In genomic region chr7:117750612-117751563, GRCh38 we compare ENCODE assay signal across 7 cellular contexts.
A peak's percentile ranks its signal among the peaks of the same experiment; 100 is the strongest.
DNase-seq lines count a peak whose midpoint lies in the region; ATAC-seq and TF ChIP-seq lines count a peak whose summit lies in the region.

No MANE protein-coding gene starts in this region.

- DNase-seq in GM13976 (ENCODE audit: low spot score) = no peak
- DNase-seq in NCI-H1694 treated with DMSO at 0.1 percent for 48 hours (lab: John Stamatoyannopoulos, UW) = peak; percentile 41
- no peak for DNase-seq in brain microvascular endothelial cell
- peak; percentile 86 for DNase-seq in medulla oblongata (ENCODE audit: extremely low spot score)
- no peak for DNase-seq in activated T-cell treated with anti-CD3 and anti-CD28 coated beads, Interleukin-2, amount 50 U/mL, for 24 hours
- no peak for DNase-seq in activated CD8-positive, alpha-beta memory T cell treated with anti-CD3 and anti-CD28 coated beads for 24 hours

- H3K27ac Mint-ChIP-seq in activated T-cell treated with anti-CD3 and anti-CD28 coated beads, Interleukin-2, amount 50 U/mL, for 24 hours = no peak overlapping the region

- no peak overlapping the region for H3K4me3 Mint-ChIP-seq in activated T-cell treated with anti-CD3 and anti-CD28 coated beads, Interleukin-2, amount 50 U/mL, for 24 hours

- no peaks in the 10 kb centered on the region for H3K36me3 ChIP-seq in brain microvascular endothelial cell (replicated peaks)

- no peaks in the 10 kb centered on the region for H3K9me3 Mint-ChIP-seq in activated T-cell treated with anti-CD3 and anti-CD28 coated beads, Interleukin-2, amount 50 U/mL, for 24 hours

- ATAC-seq in HG03354 (IDR thresholded peaks at IDR 0.05; ENCODE audit: poor library complexity, severe bottlenecking, unreplicated experiment) = no peak

- H3K36me3 Mint-ChIP-seq in activated T-cell treated with anti-CD3 and anti-CD28 coated beads, Interleukin-2, amount 50 U/mL, for 24 hours (ENCODE audit: low read depth) = no peaks in the 10 kb centered on the region

- no peaks in the 10 kb centered on the region for H3K27me3 ChIP-seq in brain microvascular endothelial cell (replicated peaks)

- H3K27me3 Mint-ChIP-seq in activated T-cell treated with anti-CD3 and anti-CD28 coated beads, Interleukin-2, amount 50 U/mL, for 24 hours = no peaks in the 10 kb centered on the region

- no peak overlapping the region for H3K4me3 ChIP-seq in brain microvascular endothelial cell (ENCODE audit: low read depth, low read length)

- in situ Hi-C loops in GM13976 (cut with MboI; ENCODE audit: low sequenced_read_pairs, unreplicated experiment) (no loop called here), brain microvascular endothelial cell (cut with HindIII; ENCODE audit: low pct_ligation_motif_present, low sequenced_read_pairs) (no loop called here)

- H3K4me1 Mint-ChIP-seq in activated T-cell treated with anti-CD3 and anti-CD28 coated beads, Interleukin-2, amount 50 U/mL, for 24 hours (ENCODE audit: low read depth) = no peaks in the 10 kb centered on the region

- peak; percentile 42 for TF ChIP-seq CTCF in GM13976 (IDR thresholded peaks at IDR 0.05; ENCODE audit: borderline replicate concordance, control extremely low read depth, extremely low read depth, insufficient read depth, missing control alignments)
- TF ChIP-seq CTCF in brain microvascular endothelial cell (IDR thresholded peaks at IDR 0.05; ENCODE audit: low read depth, low read length, missing control alignments) = peak; percentile 58

- no peak overlapping the region for H3K27ac ChIP-seq in brain microvascular endothelial cell

Comparison
In these comparisons a context has a peak if more than half of its experiments do, and no peak if none do; other contexts are left out.
1. DNase-seq: peak in NCI-H1694 treated with DMSO at 0.1 percent for 48 hours (single experiment) and medulla oblongata (single experiment); none in GM13976 (single experiment), brain microvascular endothelial cell (single experiment), activated T-cell treated with anti-CD3 and anti-CD28 coated beads, Interleukin-2, amount 50 U/mL, for 24 hours (single experiment) and activated CD8-positive, alpha-beta memory T cell treated with anti-CD3 and anti-CD28 coated beads for 24 hours (single experiment).